14 cellular contexts compared by ENCODE assay signal in genomic region chr13:102873653-102874052, GRCh38. TPM values are rescaled to one million over a fixed set of nuclear protein-coding genes. Genes with fewer than 3 reads are reported as not detected.
A peak's percentile ranks its signal among the peaks of the same experiment; 100 is the strongest.
DNase-seq lines count a peak whose midpoint lies in the region; ATAC-seq, FAIRE-seq and TF ChIP-seq lines count a peak whose summit lies in the region.
"Had no signal": no experiment of that assay in that cellular context is flagged by ENCODE, and none has a peak within 500 bp of the region (broad histone marks: within the 10 kb centered on the region; RNA-seq: fewer than 3 reads in every experiment).

No MANE protein-coding gene starts in this region.

- peak; percentile 43 for ATAC-seq in activated CD8-positive, alpha-beta memory T cell treated with anti-CD3 and anti-CD28 coated beads, Interleukin-2, amount 10 ng/mL, durations not matched to agents 7 days and 5 days
- ATAC-seq in HG02870 (IDR thresholded peaks at IDR 0.05; ENCODE audit: unreplicated experiment) (peak; percentile 84), HG03521 (IDR thresholded peaks at IDR 0.05; ENCODE audit: unreplicated experiment) (no peak), HepG2 (no peak)
- peak; percentile 88 for ATAC-seq in activated T-helper 17 cell treated with anti-CD3 and anti-CD28 coated beads, Interleukin-2, amount 50 U/mL, for 72 hours (replicated peaks)
- peak; percentile 86 for ATAC-seq in stimulated activated naive CD8-positive, alpha-beta T cell treated with anti-CD3 and anti-CD28 coated beads, Interleukin-15, Interleukin-2, amounts not matched to agents 100 U/mL and 50 U/mL, for 24 hours
- ATAC-seq: A549 had no signal

- TF ChIP-seq EP300 in HepG2 (IDR thresholded peaks at IDR 0.05; ENCODE audit: low read depth in 2 of 2, low read length in 2 of 2), result no peak
- TF ChIP-seq EP300 in HepG2 (CRISPR knock-in tag; IDR thresholded peaks at IDR 0.05; ENCODE audit: borderline replicate concordance), result no peak

- H3K27ac Mint-ChIP-seq in activated CD8-positive, alpha-beta memory T cell treated with anti-CD3 and anti-CD28 coated beads, Interleukin-2, amount 10 ng/mL, durations not matched to agents 7 days and 5 days, result no peak overlapping the region
- no peak overlapping the region for H3K27ac Mint-ChIP-seq in activated T-helper 17 cell treated with anti-CD3 and anti-CD28 coated beads, Interleukin-2, amount 50 U/mL, for 72 hours

- H3K27ac ChIP-seq in HepG2 (ENCODE audit: extremely low read length, insufficient read depth, low read length), result no peak overlapping the region
- H3K27ac ChIP-seq: A549, spleen had no signal

- no peaks in the 10 kb centered on the region for H3K27me3 ChIP-seq in HepG2 (ENCODE audit: control insufficient read depth in 1 of 2, insufficient read depth in 2 of 2, low read length in 2 of 2)
- H3K27me3 ChIP-seq: spleen had no signal

- CTCF ChIA-PET in activated CD8-positive, alpha-beta memory T cell treated with anti-CD3 and anti-CD28 coated beads, Interleukin-2, amount 10 ng/mL, durations not matched to agents 7 days and 5 days (lab: Charles Lee), result no interaction called here
- CTCF ChIA-PET in HepG2 (lab: Yijun Ruan, JAX; ENCODE audit: low intra/inter-chr PET ratio, low total read pairs), result no interaction called here

- intact Hi-C loops in lower leg skin (cut with DNase I; ENCODE audit: low total_unique reads) (no loop called here), HepG2 (cut with micrococcal nuclease; ENCODE audit: unreplicated experiment) (loop anchor here (5.0 kb wide), 1 partner anchor 44 kb away; no protein-coding TSS in a partner anchor)

- TF ChIP-seq RAD21 in HepG2 (CRISPR knock-in tag; IDR thresholded peaks at IDR 0.05), result no peak

- H3K4me3 ChIP-seq in lower leg skin (ENCODE audit: low read depth, poor library complexity, severe bottlenecking), result no peak overlapping the region
- H3K4me3 ChIP-seq in HepG2 (replicated peaks in 1 of 3; ENCODE audit: insufficient read depth in 1 of 3, low read depth in 2 of 3, low read length in 3 of 3), result no peak overlapping the region
- H3K4me3 ChIP-seq: A549, spleen had no signal

- peaks cover 7% of the 10 kb centered on the region; the same call in 1 of the 2 replicates for H3K4me1 ChIP-seq in HepG2 (ENCODE audit: insufficient read depth, low read length)
- H3K4me1 ChIP-seq: A549 had no signal

- H3K4me1 Mint-ChIP-seq in activated CD8-positive, alpha-beta memory T cell treated with anti-CD3 and anti-CD28 coated beads, Interleukin-2, amount 10 ng/mL, durations not matched to agents 7 days and 5 days, result peaks cover 38% of the 10 kb centered on the region
- peaks cover 15% of the 10 kb centered on the region for H3K4me1 Mint-ChIP-seq in activated T-helper 17 cell treated with anti-CD3 and anti-CD28 coated beads, Interleukin-2, amount 50 U/mL, for 72 hours

- H3K27me3 Mint-ChIP-seq in activated CD8-positive, alpha-beta memory T cell treated with anti-CD3 and anti-CD28 coated beads, Interleukin-2, amount 10 ng/mL, durations not matched to agents 7 days and 5 days, result no peaks in the 10 kb centered on the region
- H3K27me3 Mint-ChIP-seq in activated T-helper 17 cell treated with anti-CD3 and anti-CD28 coated beads, Interleukin-2, amount 50 U/mL, for 72 hours, result no peaks in the 10 kb centered on the region

- no peak overlapping the region for H2AFZ ChIP-seq in HepG2 (ENCODE audit: low read length)

- peaks cover 5% of the 10 kb centered on the region; the same call in 1 of the 2 replicates for H4K20me1 ChIP-seq in HepG2 (ENCODE audit: insufficient read depth, low read length)

- no peak for DNase-seq in activated CD8-positive, alpha-beta memory T cell treated with anti-CD3 and anti-CD28 coated beads, Interleukin-2, amount 10 ng/mL, durations not matched to agents 7 days and 5 days
- no peak for DNase-seq in activated CD8-positive, alpha-beta memory T cell treated with anti-CD3 and anti-CD28 coated beads, Interleukin-2, amount 50 U/mL, for 48 hours
- DNase-seq in stimulated activated naive CD8-positive, alpha-beta T cell treated with anti-CD3 and anti-CD28 coated beads, Interleukin-15, Interleukin-2, amounts not matched to agents 100 U/mL and 50 U/mL, for 24 hours, result no peak
- no peak for DNase-seq in lower leg skin (ENCODE audit: low spot score in 2 of 2)
- DNase-seq in HepG2 (ENCODE audit: low spot score), result no peak
- DNase-seq: DMS53, IMR-90, NCI-H2029 treated with DMSO at 0.1 percent for 48 hours, spleen had no signal

- no peak for TF ChIP-seq POLR2A in lower leg skin (IDR thresholded peaks at IDR 0.05)
- no peak for TF ChIP-seq POLR2A in HepG2 (IDR thresholded peaks at IDR 0.05; ENCODE audit: insufficient read depth in 1 of 2, low read depth in 2 of 2, low read length in 2 of 2)

- in situ Hi-C loops in HepG2 (cut with HindIII; ENCODE audit: extremely low pct_ligation_motif_present, low pct_unique_long_range_greater_than_20kb), result no loop called here

- BruUV-seq in HepG2 (replicated peaks; lab: Mats Ljungman, UMichigan), result no TSS peak

- peaks cover 51% of the 10 kb centered on the region for H3K36me3 Mint-ChIP-seq in activated CD8-positive, alpha-beta memory T cell treated with anti-CD3 and anti-CD28 coated beads, Interleukin-2, amount 10 ng/mL, durations not matched to agents 7 days and 5 days
- H3K36me3 Mint-ChIP-seq in activated T-helper 17 cell treated with anti-CD3 and anti-CD28 coated beads, Interleukin-2, amount 50 U/mL, for 72 hours (ENCODE audit: low read depth), result peaks cover 91% of the 10 kb centered on the region

- H3K9ac ChIP-seq in HepG2 (ENCODE audit: insufficient read depth, low read depth, low read length), result no peak overlapping the region

- H3K9me3 Mint-ChIP-seq in activated CD8-positive, alpha-beta memory T cell treated with anti-CD3 and anti-CD28 coated beads, Interleukin-2, amount 10 ng/mL, durations not matched to agents 7 days and 5 days (ENCODE audit: low read depth), result no peaks in the 10 kb centered on the region
- no peaks in the 10 kb centered on the region for H3K9me3 Mint-ChIP-seq in activated T-helper 17 cell treated with anti-CD3 and anti-CD28 coated beads, Interleukin-2, amount 50 U/mL, for 72 hours
- H3K9me3 Mint-ChIP-seq: neural crest cell had no signal

- no peak overlapping the region for H3K4me3 Mint-ChIP-seq in activated CD8-positive, alpha-beta memory T cell treated with anti-CD3 and anti-CD28 coated beads, Interleukin-2, amount 10 ng/mL, durations not matched to agents 7 days and 5 days
- H3K4me3 Mint-ChIP-seq in activated T-helper 17 cell treated with anti-CD3 and anti-CD28 coated beads, Interleukin-2, amount 50 U/mL, for 72 hours, result no peak overlapping the region
- H3K4me3 Mint-ChIP-seq: neural crest cell had no signal

- 53 to 59% methylated on average over 3 of the region's 3 CpGs for WGBS in lower leg skin, 2 donors
- WGBS in HepG2 (ENCODE audit: low lambda C conversion rate), result 58% methylated on average over 3 of the region's 3 CpGs

- no peaks in the 10 kb centered on the region for H3K9me3 ChIP-seq in HepG2 (ENCODE audit: low read length)
- H3K9me3 ChIP-seq: A549, spleen had no signal

- no peak for FAIRE-seq in HepG2 (lab: Jason Lieb, UNC)
- FAIRE-seq: A549 had no signal

- peaks cover 9 to 45% of the 10 kb centered on the region in 2 experiments; a peak in 4 of 5 replicates for H3K36me3 ChIP-seq in HepG2 (replicated peaks in 1 of 2; ENCODE audit: control insufficient read depth in 1 of 2, insufficient read depth in 2 of 2, low read length in 2 of 2)

- no peak overlapping the region for H3K4me2 ChIP-seq in HepG2 (ENCODE audit: low read depth, low read length)
- H3K4me2 ChIP-seq: A549 had no signal

- no peaks in the 10 kb centered on the region for H3K79me2 ChIP-seq in HepG2 (ENCODE audit: insufficient read depth, low read length)

- TF ChIP-seq CTCF in lower leg skin (IDR thresholded peaks at IDR 0.05) (no peak), HepG2 (CRISPR knock-in tag; IDR thresholded peaks at IDR 0.05) (no peak)

- POLR2A ChIA-PET in HepG2 (lab: Yijun Ruan, JAX), result no interaction called here

RNA-seq across cellular contexts. Expression of gene ERCC5, which starts 27.8 kb away (rescaled TPM):
- total RNA-seq in activated CD8-positive, alpha-beta memory T cell treated with anti-CD3 and anti-CD28 coated beads, Interleukin-2, amount 10 ng/mL, durations not matched to agents 7 days and 5 days, result 10 to 100 TPM; 75.8 to 76.1 TPM
- total RNA-seq in activated T-helper 17 cell treated with anti-CD3 and anti-CD28 coated beads, Interleukin-2, amount 50 U/mL, for 72 hours, result 10 to 100 TPM; 65.9 to 95.5 TPM
- 10 to 100 TPM; 51.5 to 73.0 (median 55.1) TPM for total RNA-seq in lower leg skin
- 32.7 and 35.5 TPM in 2 replicates for total RNA-seq in HepG2 (2016; rRNA removed; fragmentation: Illumina TruSeq; extraction: Trizol)
- total RNA-seq in HepG2 (2016; cell fraction: cytosol; rRNA removed; fragmentation: Illumina TruSeq; extraction: Trizol; ENCODE audit: low read depth), result 6.1 and 7.3 TPM in 2 replicates
- 34.4 and 35.7 TPM in 2 replicates for total RNA-seq in HepG2 (2016; cell fraction: insoluble cytoplasmic fraction; rRNA removed; fragmentation: Illumina TruSeq; extraction: Trizol)
- total RNA-seq in HepG2 (2016; cell fraction: membrane; rRNA removed; fragmentation: Illumina TruSeq; extraction: Trizol), result 9.1 and 9.9 TPM in 2 replicates
- 39.1 and 44.7 TPM in 2 replicates for total RNA-seq in HepG2 (2016; cell fraction: nucleus; rRNA removed; fragmentation: Illumina TruSeq; extraction: Trizol)
- polyA plus RNA-seq in HepG2 (2011; rRNA removed), result 12.9 and 14.5 TPM in 2 replicates
- 3.8 and 6.7 TPM in 2 replicates for polyA plus RNA-seq in HepG2 (2011; cell fraction: cytosol; rRNA removed)
- 28.0 and 29.1 TPM in 2 replicates for polyA plus RNA-seq in HepG2 (2011; cell fraction: nucleus; rRNA removed)
- polyA plus RNA-seq in HepG2 (2012), result 15.7 and 24.5 TPM in 2 replicates
- polyA plus RNA-seq in HepG2 (2016; cell fraction: cytosol; fragmentation: Illumina TruSeq; extraction: Trizol; ENCODE audit: low read depth), result 2.0 and 2.7 TPM in 2 replicates
- 28.3 and 31.2 TPM in 2 replicates for polyA plus RNA-seq in HepG2 (2016; cell fraction: insoluble cytoplasmic fraction; fragmentation: Illumina TruSeq; extraction: Trizol; ENCODE audit: low read depth)
- 3.7 and 4.4 TPM in 2 replicates for polyA plus RNA-seq in HepG2 (2016; cell fraction: membrane; fragmentation: Illumina TruSeq; extraction: Trizol; ENCODE audit: low read depth)
- polyA plus RNA-seq in HepG2 (2016; cell fraction: nucleus; fragmentation: Illumina TruSeq; extraction: Trizol; ENCODE audit: insufficient read depth, low read depth), result 82.8 and 90.6 TPM in 2 replicates
- polyA minus RNA-seq in HepG2 (2011; rRNA and poly(A)+ RNA removed; ENCODE audit: low replicate concordance), result 12.6 and 24.1 TPM in 2 replicates
- polyA minus RNA-seq in HepG2 (2011; cell fraction: cytosol; rRNA and poly(A)+ RNA removed), result 11.8 and 13.1 TPM in 2 replicates
- polyA minus RNA-seq in HepG2 (2011; cell fraction: nucleus; rRNA and poly(A)+ RNA removed), result 31.8 and 49.9 TPM in 2 replicates

Comparison
In these comparisons a context has a peak if more than half of its experiments do, and no peak if none do; other contexts are left out.
1. ATAC-seq: peak in activated CD8-positive, alpha-beta memory T cell treated with anti-CD3 and anti-CD28 coated beads, Interleukin-2, amount 10 ng/mL, durations not matched to agents 7 days and 5 days (single experiment), HG02870 (single experiment), activated T-helper 17 cell treated with anti-CD3 and anti-CD28 coated beads, Interleukin-2, amount 50 U/mL, for 72 hours (single experiment) and stimulated activated naive CD8-positive, alpha-beta T cell treated with anti-CD3 and anti-CD28 coated beads, Interleukin-15, Interleukin-2, amounts not matched to agents 100 U/mL and 50 U/mL, for 24 hours (single experiment); none in HG03521 (single experiment) and HepG2 (single experiment).